ENCODE assay signal across 1 cellular context in genomic region chr2:177413703-177414102, GRCh38.
TF ChIP-seq lines count a peak whose summit lies in the region.

No MANE protein-coding gene starts in this region.

TF ChIP-seq in H1, 55 proteins besides CTCF, POLR2A, EP300 and RAD21:
- TF ChIP-seq POLR2AphosphoS5 (IDR thresholded peaks at IDR 0.05; ENCODE audit: low read depth, low read length) (no peak), SUZ12 (IDR thresholded peaks at IDR 0.05; ENCODE audit: low read length) (no peak), NRF1 (IDR thresholded peaks at IDR 0.05; ENCODE audit: low read depth, low read length) (no peak), SP4 (IDR thresholded peaks at IDR 0.05; ENCODE audit: low read length) (no peak), TAF7 (optimal IDR thresholded peaks at IDR 0.05; ENCODE audit: borderline replicate concordance, low read depth, low read length) (no peak), ASH2L (IDR thresholded peaks at IDR 0.05; ENCODE audit: low read length) (no peak), SAP30 (IDR thresholded peaks at IDR 0.05; ENCODE audit: insufficient read depth, insufficient replicate concordance, low read length) (no peak), KDM5A (IDR thresholded peaks at IDR 0.05; ENCODE audit: low read length) (no peak), CHD7 (IDR thresholded peaks at IDR 0.05; ENCODE audit: insufficient replicate concordance, low read length) (no peak), EGR1 (IDR thresholded peaks at IDR 0.05; ENCODE audit: borderline replicate concordance, low read depth, low read length) (no peak), SP2 (IDR thresholded peaks at IDR 0.05; ENCODE audit: low read length) (no peak), JUN (IDR thresholded peaks at IDR 0.05; ENCODE audit: low read depth, low read length) (no peak), BRCA1 (IDR thresholded peaks at IDR 0.05; ENCODE audit: low read depth, low read length) (no peak)
